Comparison of ENCODE assay signal across 2 cellular contexts in genomic region chr16:66588981-66589713, GRCh38.
TF ChIP-seq lines count a peak whose summit lies in the region.

No MANE protein-coding gene starts in this region.

TF ChIP-seq in A549, 52 proteins besides CTCF, POLR2A, EP300 and RAD21:
- TF ChIP-seq SMC3 (IDR thresholded peaks at IDR 0.05) (peak; percentile 59), CBX2 (IDR thresholded peaks at IDR 0.05; ENCODE audit: borderline replicate concordance, low read depth) (no peak)

TF ChIP-seq in H1, 55 proteins besides CTCF, POLR2A, EP300 and RAD21:
- TF ChIP-seq JUND (IDR thresholded peaks at IDR 0.05; ENCODE audit: low read length) (0 out of 2 replicates have a peak, but pooled peaks have one; percentile 16), TEAD4 (IDR thresholded peaks at IDR 0.05; ENCODE audit: low read depth, low read length) (peak; percentile 15; the same call in 1 of the 2 replicates), NANOG (IDR thresholded peaks at IDR 0.05; ENCODE audit: insufficient read depth, low read depth, low read length, poor library complexity, severe bottlenecking) (no peak), MAX (IDR thresholded peaks at IDR 0.05) (peak; percentile 81)
- TF ChIP-seq, protein P1, sequence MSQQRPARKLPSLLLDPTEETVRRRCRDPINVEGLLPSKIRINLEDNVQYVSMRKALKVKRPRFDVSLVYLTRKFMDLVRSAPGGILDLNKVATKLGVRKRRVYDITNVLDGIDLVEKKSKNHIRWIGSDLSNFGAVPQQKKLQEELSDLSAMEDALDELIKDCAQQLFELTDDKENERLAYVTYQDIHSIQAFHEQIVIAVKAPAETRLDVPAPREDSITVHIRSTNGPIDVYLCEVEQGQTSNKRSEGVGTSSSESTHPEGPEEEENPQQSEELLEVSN (IDR thresholded peaks at IDR 0.05) = peak; percentile 71
